Comparison of ENCODE assay signal across 1 cellular context in the genomic region with DNA sequence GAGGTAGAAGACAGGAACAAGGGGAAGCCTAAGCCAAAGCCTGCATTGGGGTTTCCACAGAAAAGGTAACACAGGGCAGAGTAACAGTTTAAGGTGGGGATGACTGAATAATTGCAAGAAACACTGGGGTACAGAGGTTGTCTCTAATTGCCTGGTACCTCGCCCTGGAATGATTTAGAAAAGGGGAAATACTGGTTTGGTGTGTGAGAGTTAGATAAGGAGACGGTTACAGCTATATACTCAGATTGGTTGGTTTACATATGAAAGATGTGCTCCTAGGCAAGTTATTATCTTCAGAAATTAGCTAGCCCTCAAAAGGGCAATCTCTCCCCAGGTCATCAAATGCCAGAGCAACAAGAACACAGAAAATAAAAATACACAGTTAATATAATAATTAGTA.
TF ChIP-seq lines count a peak whose summit lies in the region.

No MANE protein-coding gene starts in this region.

TF ChIP-seq in WTC11, 78 proteins besides CTCF, POLR2A, EP300 and RAD21 (continued from another document):
- TF ChIP-seq, protein P1, sequence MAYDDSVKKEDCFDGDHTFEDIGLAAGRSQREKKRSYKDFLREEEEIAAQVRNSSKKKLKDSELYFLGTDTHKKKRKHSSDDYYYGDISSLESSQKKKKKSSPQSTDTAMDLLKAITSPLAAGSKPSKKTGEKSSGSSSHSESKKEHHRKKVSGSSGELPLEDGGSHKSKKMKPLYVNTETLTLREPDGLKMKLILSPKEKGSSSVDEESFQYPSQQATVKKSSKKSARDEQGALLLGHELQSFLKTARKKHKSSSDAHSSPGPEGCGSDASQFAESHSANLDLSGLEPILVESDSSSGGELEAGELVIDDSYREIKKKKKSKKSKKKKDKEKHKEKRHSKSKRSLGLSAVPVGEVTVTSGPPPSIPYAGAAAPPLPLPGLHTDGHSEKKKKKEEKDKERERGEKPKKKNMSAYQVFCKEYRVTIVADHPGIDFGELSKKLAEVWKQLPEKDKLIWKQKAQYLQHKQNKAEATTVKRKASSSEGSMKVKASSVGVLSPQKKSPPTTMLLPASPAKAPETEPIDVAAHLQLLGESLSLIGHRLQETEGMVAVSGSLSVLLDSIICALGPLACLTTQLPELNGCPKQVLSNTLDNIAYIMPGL (CRISPR knock-in tag; IDR thresholded peaks at IDR 0.05): no peak
- TF ChIP-seq ZNF121 (CRISPR knock-in tag; IDR thresholded peaks at IDR 0.05): no peak
- no peak for TF ChIP-seq PRRX2 (CRISPR knock-in tag; IDR thresholded peaks at IDR 0.05)
- TF ChIP-seq ERG (CRISPR knock-in tag; IDR thresholded peaks at IDR 0.05): no peak
- TF ChIP-seq, protein P2, sequence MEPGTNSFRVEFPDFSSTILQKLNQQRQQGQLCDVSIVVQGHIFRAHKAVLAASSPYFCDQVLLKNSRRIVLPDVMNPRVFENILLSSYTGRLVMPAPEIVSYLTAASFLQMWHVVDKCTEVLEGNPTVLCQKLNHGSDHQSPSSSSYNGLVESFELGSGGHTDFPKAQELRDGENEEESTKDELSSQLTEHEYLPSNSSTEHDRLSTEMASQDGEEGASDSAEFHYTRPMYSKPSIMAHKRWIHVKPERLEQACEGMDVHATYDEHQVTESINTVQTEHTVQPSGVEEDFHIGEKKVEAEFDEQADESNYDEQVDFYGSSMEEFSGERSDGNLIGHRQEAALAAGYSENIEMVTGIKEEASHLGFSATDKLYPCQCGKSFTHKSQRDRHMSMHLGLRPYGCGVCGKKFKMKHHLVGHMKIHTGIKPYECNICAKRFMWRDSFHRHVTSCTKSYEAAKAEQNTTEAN (CRISPR knock-in tag; IDR thresholded peaks at IDR 0.05): no peak
- no peak for TF ChIP-seq MXD4 (CRISPR knock-in tag; IDR thresholded peaks at IDR 0.05; ENCODE audit: borderline replicate concordance)
- TF ChIP-seq FOXK1 (CRISPR knock-in tag; IDR thresholded peaks at IDR 0.05): no peak
